Comparison of ENCODE assay signal across 12 cellular contexts in the genomic region with DNA sequence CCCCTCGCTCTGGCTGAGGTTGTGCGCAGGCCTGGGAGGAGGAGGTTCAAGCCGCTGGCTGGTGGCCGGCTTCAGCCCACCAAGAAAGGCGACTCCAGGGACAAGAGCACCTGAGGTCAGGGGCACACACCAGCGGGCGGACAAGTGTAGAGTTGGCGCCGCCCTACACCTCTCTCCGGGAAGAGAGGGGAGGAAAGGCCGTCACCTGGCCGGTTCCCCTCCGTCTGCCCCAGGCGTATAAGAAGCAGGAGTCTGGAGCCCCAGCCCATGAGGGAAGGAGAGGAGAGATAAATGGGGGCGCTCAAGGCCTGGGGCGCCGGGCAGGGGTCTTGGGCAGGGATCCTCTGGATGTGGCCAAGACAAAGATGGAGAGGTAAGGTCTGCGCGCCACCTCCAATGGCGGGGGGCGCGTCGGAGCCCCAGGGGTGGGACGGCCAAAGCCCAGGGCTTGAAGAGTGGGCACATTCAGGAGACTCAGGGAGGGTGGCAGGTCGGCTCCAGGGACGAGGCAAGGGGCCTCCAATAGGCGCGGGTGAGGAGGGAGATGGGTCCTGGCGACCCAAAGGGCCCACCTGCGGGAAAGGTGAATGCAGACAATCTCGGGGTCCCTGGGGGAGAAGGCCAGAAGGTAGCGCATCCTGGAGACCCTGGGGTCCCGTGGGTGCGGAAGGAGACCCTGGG. TPM values are rescaled to one million over a fixed set of nuclear protein-coding genes. Genes with fewer than 3 reads are reported as not detected.
DNase-seq lines count a peak whose midpoint lies in the region; ATAC-seq and TF ChIP-seq lines count a peak whose summit lies in the region.
"Had no signal": no experiment of that assay in that cellular context is flagged by ENCODE, and none has a peak within 500 bp of the region (broad histone marks: within the 10 kb centered on the region; RNA-seq: fewer than 3 reads in every experiment).

No MANE protein-coding gene starts in this region.

- no peak for ATAC-seq in HG03521 (IDR thresholded peaks at IDR 0.05; ENCODE audit: unreplicated experiment)
- ATAC-seq: right lobe of liver had no signal

- DNase-seq in T-helper 2 cell treated with Interferon-gamma antibody and Interleukin-4, amounts not matched to agents 5 μg/mL and 100 μg/mL, for 36 hours (ENCODE audit: low spot score) = no peak
- no peak for DNase-seq in T-helper 2 cell
- no peak for DNase-seq in WERI-Rb-1
- DNase-seq in smooth muscle cell (lab: John Stamatoyannopoulos, UW; ENCODE audit: unreplicated experiment) = no peak
- no peak for DNase-seq in HuH-7.5 (ENCODE audit: low spot score)
- DNase-seq in DMS153 treated with DMSO at 0.1 percent for 48 hours (lab: John Stamatoyannopoulos, UW; ENCODE audit: unreplicated experiment) = no peak
- DNase-seq: esophagus squamous epithelium, PC-9 had no signal

- no peak overlapping the region for H2AFZ ChIP-seq in smooth muscle cell (ENCODE audit: low read depth)
- H2AFZ ChIP-seq: PC-9 had no signal

- H3K4me3 Mint-ChIP-seq in T-helper 2 cell treated with Interferon-gamma antibody and Interleukin-4, amounts not matched to agents 5 μg/mL and 100 μg/mL, for 36 hours = peak overlapping the region; percentile 28

- peak overlapping the region; percentile 58 for H3K4me3 ChIP-seq in WERI-Rb-1 (ENCODE audit: low read depth, low read length)
- H3K4me3 ChIP-seq in iPS-20b (ENCODE audit: low read length) = peak overlapping the region; percentile 70
- peak overlapping the region; percentile 37 for H3K4me3 ChIP-seq in smooth muscle cell
- H3K4me3 ChIP-seq: adrenal gland, PC-9, right lobe of liver had no signal

- WGBS in smooth muscle cell (ENCODE audit: low lambda C conversion rate) = 15% methylated on average over 31 of the region's 34 CpGs

- H3K27me3 ChIP-seq in WERI-Rb-1 (ENCODE audit: insufficient read depth, low read depth, severe bottlenecking) = no peaks in the 10 kb centered on the region
- H3K27me3 ChIP-seq in iPS-20b (ENCODE audit: insufficient read depth, low read length) = peaks cover 63% of the 10 kb centered on the region
- H3K27me3 ChIP-seq in smooth muscle cell (ENCODE audit: low read depth) = peaks cover 79% of the 10 kb centered on the region

- H3K9ac ChIP-seq in iPS-20b (ENCODE audit: low read depth, low read length) = peak overlapping the region; percentile 16; the same call in 1 of the 2 replicates
- no peak overlapping the region for H3K9ac ChIP-seq in smooth muscle cell (ENCODE audit: low read depth)

- no peak for TF ChIP-seq CTCF in WERI-Rb-1 (IDR thresholded peaks at IDR 0.05; ENCODE audit: low read depth, low read length)
- TF ChIP-seq CTCF in smooth muscle cell (IDR thresholded peaks at IDR 0.05; ENCODE audit: borderline replicate concordance, insufficient read depth, poor library complexity, severe bottlenecking) = no peak

- peaks cover 53% of the 10 kb centered on the region for H3K27me3 Mint-ChIP-seq in T-helper 2 cell treated with Interferon-gamma antibody and Interleukin-4, amounts not matched to agents 5 μg/mL and 100 μg/mL, for 36 hours (ENCODE audit: low read depth)

- H3K9me3 ChIP-seq in WERI-Rb-1 (ENCODE audit: severe bottlenecking) = peaks cover 7% of the 10 kb centered on the region
- H3K9me3 ChIP-seq in iPS-20b (ENCODE audit: insufficient read depth, low read depth, low read length) = peaks cover 5% of the 10 kb centered on the region; the same call in 1 of the 2 replicates
- no peaks in the 10 kb centered on the region for H3K9me3 ChIP-seq in smooth muscle cell (replicated peaks; ENCODE audit: low read depth)
- H3K9me3 ChIP-seq: adrenal gland, right lobe of liver had no signal

- no peaks in the 10 kb centered on the region for H3K4me1 Mint-ChIP-seq in T-helper 2 cell treated with Interferon-gamma antibody and Interleukin-4, amounts not matched to agents 5 μg/mL and 100 μg/mL, for 36 hours (ENCODE audit: low read depth)

- no peaks in the 10 kb centered on the region for H3K36me3 Mint-ChIP-seq in T-helper 2 cell treated with Interferon-gamma antibody and Interleukin-4, amounts not matched to agents 5 μg/mL and 100 μg/mL, for 36 hours (ENCODE audit: low read depth)

- no peaks in the 10 kb centered on the region for H3K9me3 Mint-ChIP-seq in T-helper 2 cell treated with Interferon-gamma antibody and Interleukin-4, amounts not matched to agents 5 μg/mL and 100 μg/mL, for 36 hours

- H3K4me1 ChIP-seq in iPS-20b (ENCODE audit: insufficient read depth, low read length) (peaks cover 4% of the 10 kb centered on the region), smooth muscle cell (ENCODE audit: low read depth) (no peaks in the 10 kb centered on the region)
- H3K4me1 ChIP-seq: adrenal gland, right lobe of liver had no signal

- H3K27ac ChIP-seq in WERI-Rb-1 (no peak overlapping the region), iPS-20b (ENCODE audit: low read length) (no peak overlapping the region), smooth muscle cell (ENCODE audit: low read depth) (no peak overlapping the region)
- H3K27ac ChIP-seq: adrenal gland, esophagus squamous epithelium, PC-9, right lobe of liver had no signal

- H3K36me3 ChIP-seq in WERI-Rb-1 (peaks cover 3% of the 10 kb centered on the region), iPS-20b (ENCODE audit: insufficient read depth, low read depth, low read length) (no peaks in the 10 kb centered on the region), smooth muscle cell (ENCODE audit: low read depth) (no peaks in the 10 kb centered on the region)
- H3K36me3 ChIP-seq: adrenal gland, esophagus squamous epithelium, right lobe of liver had no signal

- H3K4me2 ChIP-seq in smooth muscle cell = peak overlapping the region; percentile 74
- H3K4me2 ChIP-seq: PC-9 had no signal

- H4K20me1 ChIP-seq in smooth muscle cell (ENCODE audit: low read depth) = no peaks in the 10 kb centered on the region

- H3K27ac Mint-ChIP-seq in T-helper 2 cell treated with Interferon-gamma antibody and Interleukin-4, amounts not matched to agents 5 μg/mL and 100 μg/mL, for 36 hours = no peak overlapping the region

- no peaks in the 10 kb centered on the region for H3K79me2 ChIP-seq in smooth muscle cell (ENCODE audit: low read depth)

- H3F3A ChIP-seq in smooth muscle cell (ENCODE audit: low read depth) = no peaks in the 10 kb centered on the region

RNA-seq across cellular contexts. Expression of a gene that starts 0.8 kb away (rescaled TPM):
- total RNA-seq in smooth muscle cell = not detected in 2 replicates
- polyA plus RNA-seq in smooth muscle cell = not detected in 2 replicates
- total RNA-seq: right lobe of liver had no signal
